In the genomic region with DNA sequence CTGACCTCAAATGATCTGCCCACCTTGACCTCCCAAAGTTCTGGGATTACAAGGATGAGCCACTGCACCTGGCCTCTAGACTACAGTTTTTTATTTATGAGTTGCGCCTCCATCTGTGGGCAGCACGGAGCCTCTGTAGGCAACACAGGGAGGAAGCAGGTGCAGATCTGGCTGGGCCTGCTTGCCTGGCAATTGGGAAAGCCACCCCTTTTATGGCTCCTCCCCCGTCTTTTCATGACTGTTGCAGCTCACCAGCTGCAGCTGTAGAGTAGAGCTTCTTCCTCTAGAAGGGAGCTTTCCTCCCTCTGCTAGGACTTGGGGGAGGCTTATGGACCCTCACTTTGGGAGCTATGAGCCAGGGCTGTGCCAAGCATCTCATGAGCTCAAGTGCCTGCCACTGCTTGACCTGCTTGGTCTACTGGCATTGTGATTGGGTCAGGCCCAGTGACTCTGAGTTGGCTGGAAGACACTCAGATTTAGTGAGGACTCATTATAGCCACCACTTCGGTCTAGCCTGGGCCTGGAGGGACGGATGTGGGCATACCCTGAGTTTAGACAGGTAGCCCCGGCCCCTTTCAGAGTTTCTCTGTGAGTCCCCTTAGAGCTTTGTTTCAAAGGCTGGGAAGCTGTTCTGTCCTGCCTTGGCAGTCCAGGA, we compare ENCODE assay signal across 1 cellular context.
A peak's percentile ranks its signal among the peaks of the same experiment; 100 is the strongest.
TF ChIP-seq lines count a peak whose summit lies in the region.

No MANE protein-coding gene starts in this region.

TF ChIP-seq in GM12878, 131 proteins besides CTCF, POLR2A, EP300 and RAD21:
- peak; percentile 36; the same call in 1 of the 2 replicates for TF ChIP-seq IKZF1 (conservative IDR thresholded peaks at IDR 0.05)
- TF ChIP-seq EED (IDR thresholded peaks at IDR 0.05; ENCODE audit: low read depth) = peak; percentile 44; the same call in 1 of the 2 replicates
- TF ChIP-seq RUNX3 (IDR thresholded peaks at IDR 0.05; ENCODE audit: low read length) = peak; percentile 4; the same call in 1 of the 2 replicates
- TF ChIP-seq, protein P1, sequence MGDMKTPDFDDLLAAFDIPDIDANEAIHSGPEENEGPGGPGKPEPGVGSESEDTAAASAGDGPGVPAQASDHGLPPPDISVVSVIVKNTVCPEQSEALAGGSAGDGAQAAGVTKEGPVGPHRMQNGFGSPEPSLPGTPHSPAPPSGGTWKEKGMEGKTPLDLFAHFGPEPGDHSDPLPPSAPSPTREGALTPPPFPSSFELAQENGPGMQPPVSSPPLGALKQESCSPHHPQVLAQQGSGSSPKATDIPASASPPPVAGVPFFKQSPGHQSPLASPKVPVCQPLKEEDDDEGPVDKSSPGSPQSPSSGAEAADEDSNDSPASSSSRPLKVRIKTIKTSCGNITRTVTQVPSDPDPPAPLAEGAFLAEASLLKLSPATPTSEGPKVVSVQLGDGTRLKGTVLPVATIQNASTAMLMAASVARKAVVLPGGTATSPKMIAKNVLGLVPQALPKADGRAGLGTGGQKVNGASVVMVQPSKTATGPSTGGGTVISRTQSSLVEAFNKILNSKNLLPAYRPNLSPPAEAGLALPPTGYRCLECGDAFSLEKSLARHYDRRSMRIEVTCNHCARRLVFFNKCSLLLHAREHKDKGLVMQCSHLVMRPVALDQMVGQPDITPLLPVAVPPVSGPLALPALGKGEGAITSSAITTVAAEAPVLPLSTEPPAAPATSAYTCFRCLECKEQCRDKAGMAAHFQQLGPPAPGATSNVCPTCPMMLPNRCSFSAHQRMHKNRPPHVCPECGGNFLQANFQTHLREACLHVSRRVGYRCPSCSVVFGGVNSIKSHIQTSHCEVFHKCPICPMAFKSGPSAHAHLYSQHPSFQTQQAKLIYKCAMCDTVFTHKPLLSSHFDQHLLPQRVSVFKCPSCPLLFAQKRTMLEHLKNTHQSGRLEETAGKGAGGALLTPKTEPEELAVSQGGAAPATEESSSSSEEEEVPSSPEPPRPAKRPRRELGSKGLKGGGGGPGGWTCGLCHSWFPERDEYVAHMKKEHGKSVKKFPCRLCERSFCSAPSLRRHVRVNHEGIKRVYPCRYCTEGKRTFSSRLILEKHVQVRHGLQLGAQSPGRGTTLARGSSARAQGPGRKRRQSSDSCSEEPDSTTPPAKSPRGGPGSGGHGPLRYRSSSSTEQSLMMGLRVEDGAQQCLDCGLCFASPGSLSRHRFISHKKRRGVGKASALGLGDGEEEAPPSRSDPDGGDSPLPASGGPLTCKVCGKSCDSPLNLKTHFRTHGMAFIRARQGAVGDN (IDR thresholded peaks at IDR 0.05) = no peak
- TF ChIP-seq MEF2A (IDR thresholded peaks at IDR 0.05; ENCODE audit: insufficient read depth, low read depth, low read length) = no peak
- no peak for TF ChIP-seq SMAD1 (IDR thresholded peaks at IDR 0.05; ENCODE audit: low read depth, partially characterized antibody)
- peak; percentile 66; the same call in 1 of the 2 replicates for TF ChIP-seq TCF3 (IDR thresholded peaks at IDR 0.05; ENCODE audit: borderline replicate concordance, insufficient read depth, low read depth, low read length)
- no peak for TF ChIP-seq NR2C2 (IDR thresholded peaks at IDR 0.05; ENCODE audit: borderline replicate concordance, control insufficient read depth, insufficient read length, low read depth)
- TF ChIP-seq, protein P2, sequence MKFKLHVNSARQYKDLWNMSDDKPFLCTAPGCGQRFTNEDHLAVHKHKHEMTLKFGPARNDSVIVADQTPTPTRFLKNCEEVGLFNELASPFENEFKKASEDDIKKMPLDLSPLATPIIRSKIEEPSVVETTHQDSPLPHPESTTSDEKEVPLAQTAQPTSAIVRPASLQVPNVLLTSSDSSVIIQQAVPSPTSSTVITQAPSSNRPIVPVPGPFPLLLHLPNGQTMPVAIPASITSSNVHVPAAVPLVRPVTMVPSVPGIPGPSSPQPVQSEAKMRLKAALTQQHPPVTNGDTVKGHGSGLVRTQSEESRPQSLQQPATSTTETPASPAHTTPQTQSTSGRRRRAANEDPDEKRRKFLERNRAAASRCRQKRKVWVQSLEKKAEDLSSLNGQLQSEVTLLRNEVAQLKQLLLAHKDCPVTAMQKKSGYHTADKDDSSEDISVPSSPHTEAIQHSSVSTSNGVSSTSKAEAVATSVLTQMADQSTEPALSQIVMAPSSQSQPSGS (IDR thresholded peaks at IDR 0.05; ENCODE audit: low read length) = no peak
- TF ChIP-seq MTA3 (IDR thresholded peaks at IDR 0.05; ENCODE audit: borderline replicate concordance, low read length) = no peak
- TF ChIP-seq ZNF622 (IDR thresholded peaks at IDR 0.05) = no peak
- TF ChIP-seq, protein P3, sequence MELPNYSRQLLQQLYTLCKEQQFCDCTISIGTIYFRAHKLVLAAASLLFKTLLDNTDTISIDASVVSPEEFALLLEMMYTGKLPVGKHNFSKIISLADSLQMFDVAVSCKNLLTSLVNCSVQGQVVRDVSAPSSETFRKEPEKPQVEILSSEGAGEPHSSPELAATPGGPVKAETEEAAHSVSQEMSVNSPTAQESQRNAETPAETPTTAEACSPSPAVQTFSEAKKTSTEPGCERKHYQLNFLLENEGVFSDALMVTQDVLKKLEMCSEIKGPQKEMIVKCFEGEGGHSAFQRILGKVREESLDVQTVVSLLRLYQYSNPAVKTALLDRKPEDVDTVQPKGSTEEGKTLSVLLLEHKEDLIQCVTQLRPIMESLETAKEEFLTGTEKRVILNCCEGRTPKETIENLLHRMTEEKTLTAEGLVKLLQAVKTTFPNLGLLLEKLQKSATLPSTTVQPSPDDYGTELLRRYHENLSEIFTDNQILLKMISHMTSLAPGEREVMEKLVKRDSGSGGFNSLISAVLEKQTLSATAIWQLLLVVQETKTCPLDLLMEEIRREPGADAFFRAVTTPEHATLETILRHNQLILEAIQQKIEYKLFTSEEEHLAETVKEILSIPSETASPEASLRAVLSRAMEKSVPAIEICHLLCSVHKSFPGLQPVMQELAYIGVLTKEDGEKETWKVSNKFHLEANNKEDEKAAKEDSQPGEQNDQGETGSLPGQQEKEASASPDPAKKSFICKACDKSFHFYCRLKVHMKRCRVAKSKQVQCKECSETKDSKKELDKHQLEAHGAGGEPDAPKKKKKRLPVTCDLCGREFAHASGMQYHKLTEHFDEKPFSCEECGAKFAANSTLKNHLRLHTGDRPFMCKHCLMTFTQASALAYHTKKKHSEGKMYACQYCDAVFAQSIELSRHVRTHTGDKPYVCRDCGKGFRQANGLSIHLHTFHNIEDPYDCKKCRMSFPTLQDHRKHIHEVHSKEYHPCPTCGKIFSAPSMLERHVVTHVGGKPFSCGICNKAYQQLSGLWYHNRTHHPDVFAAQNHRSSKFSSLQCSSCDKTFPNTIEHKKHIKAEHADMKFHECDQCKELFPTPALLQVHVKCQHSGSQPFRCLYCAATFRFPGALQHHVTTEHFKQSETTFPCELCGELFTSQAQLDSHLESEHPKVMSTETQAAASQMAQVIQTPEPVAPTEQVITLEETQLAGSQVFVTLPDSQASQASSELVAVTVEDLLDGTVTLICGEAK (IDR thresholded peaks at IDR 0.05; ENCODE audit: borderline replicate concordance) = no peak
- TF ChIP-seq RCOR1 (conservative IDR thresholded peaks at IDR 0.05; ENCODE audit: low read depth, low read length) = no peak
- TF ChIP-seq, protein P4, sequence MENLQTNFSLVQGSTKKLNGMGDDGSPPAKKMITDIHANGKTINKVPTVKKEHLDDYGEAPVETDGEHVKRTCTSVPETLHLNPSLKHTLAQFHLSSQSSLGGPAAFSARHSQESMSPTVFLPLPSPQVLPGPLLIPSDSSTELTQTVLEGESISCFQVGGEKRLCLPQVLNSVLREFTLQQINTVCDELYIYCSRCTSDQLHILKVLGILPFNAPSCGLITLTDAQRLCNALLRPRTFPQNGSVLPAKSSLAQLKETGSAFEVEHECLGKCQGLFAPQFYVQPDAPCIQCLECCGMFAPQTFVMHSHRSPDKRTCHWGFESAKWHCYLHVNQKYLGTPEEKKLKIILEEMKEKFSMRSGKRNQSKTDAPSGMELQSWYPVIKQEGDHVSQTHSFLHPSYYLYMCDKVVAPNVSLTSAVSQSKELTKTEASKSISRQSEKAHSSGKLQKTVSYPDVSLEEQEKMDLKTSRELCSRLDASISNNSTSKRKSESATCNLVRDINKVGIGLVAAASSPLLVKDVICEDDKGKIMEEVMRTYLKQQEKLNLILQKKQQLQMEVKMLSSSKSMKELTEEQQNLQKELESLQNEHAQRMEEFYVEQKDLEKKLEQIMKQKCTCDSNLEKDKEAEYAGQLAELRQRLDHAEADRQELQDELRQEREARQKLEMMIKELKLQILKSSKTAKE (IDR thresholded peaks at IDR 0.05; ENCODE audit: low read depth, poor library complexity, severe bottlenecking) = no peak
- peak in 1 of 2 experiments; percentile 59; a peak in 1 of 4 replicates for TF ChIP-seq SRF (IDR thresholded peaks at IDR 0.05; ENCODE audit: low read depth in 2 of 2, low read length in 2 of 2)
- no peak for TF ChIP-seq TCF7 (IDR thresholded peaks at IDR 0.05; ENCODE audit: borderline replicate concordance)
- TF ChIP-seq POU2F2 (IDR thresholded peaks at IDR 0.05; ENCODE audit: borderline replicate concordance, low read depth, low read length) = no peak
- no peak for TF ChIP-seq BACH1 (IDR thresholded peaks at IDR 0.05; ENCODE audit: borderline replicate concordance)
- TF ChIP-seq CEBPB (IDR thresholded peaks at IDR 0.05; ENCODE audit: borderline replicate concordance in 1 of 2, low read depth in 2 of 2, low read length in 2 of 2) = no peak
- TF ChIP-seq RAD51 (IDR thresholded peaks at IDR 0.05) = no peak
- peak; percentile 89 for TF ChIP-seq TCF12 (IDR thresholded peaks at IDR 0.05; ENCODE audit: low read depth, low read length)
- no peak for TF ChIP-seq MYB (IDR thresholded peaks at IDR 0.05; ENCODE audit: borderline replicate concordance, low read depth, low read length)
